In the genomic region with DNA sequence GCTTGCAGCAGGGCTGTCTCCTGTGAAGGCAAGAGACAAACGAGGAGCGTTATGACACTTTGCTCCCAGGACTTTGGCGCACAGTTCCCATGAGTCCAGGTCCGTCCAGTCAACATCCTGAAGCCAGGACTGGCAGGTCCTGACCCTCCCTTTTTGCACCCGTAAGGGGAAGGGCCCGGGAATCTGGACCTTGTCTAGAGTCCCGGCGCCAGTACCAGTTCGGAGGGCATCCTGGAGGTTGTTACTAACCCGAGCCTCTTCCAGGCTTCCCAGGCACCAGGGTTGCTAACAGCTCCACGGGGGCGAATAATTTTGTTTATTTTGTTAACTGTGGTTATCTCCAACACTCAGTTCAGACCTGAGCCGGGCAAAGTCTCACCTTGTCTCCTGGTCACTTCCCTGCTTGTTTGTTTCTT, we compare ENCODE assay signal across 8 cellular contexts. TPM values are rescaled to one million over a fixed set of nuclear protein-coding genes. Genes with fewer than 3 reads are reported as not detected.
DNase-seq lines count a peak whose midpoint lies in the region; ATAC-seq and TF ChIP-seq lines count a peak whose summit lies in the region.

No MANE protein-coding gene starts in this region.

- no peak overlapping the region for H3K23ac ChIP-seq in mesendoderm (ENCODE audit: low read length)

- no TSS peak for BruUV-seq in Caco-2 (replicated peaks; lab: Mats Ljungman, UMichigan)

- intact Hi-C loops in Caco-2 (cut with micrococcal nuclease; ENCODE audit: unreplicated experiment), result loop anchor here (5.0 kb wide), 1 partner anchor 381 kb away; no protein-coding TSS in a partner anchor

- no peak for ATAC-seq in GM21786 (IDR thresholded peaks at IDR 0.05; ENCODE audit: unreplicated experiment)
- no peak for ATAC-seq in HG03095 (IDR thresholded peaks at IDR 0.05; ENCODE audit: unreplicated experiment)
- no peak for ATAC-seq in activated naive CD4-positive, alpha-beta T cell treated with anti-CD3 and anti-CD28 coated beads, Interleukin-2, amount 50 U/mL, for 72 hours

- H3K36me3 Mint-ChIP-seq in Caco-2 (ENCODE audit: insufficient read depth, unreplicated experiment), result peaks cover under 1% of the 10 kb centered on the region
- H3K36me3 Mint-ChIP-seq in activated naive CD4-positive, alpha-beta T cell treated with anti-CD3 and anti-CD28 coated beads, Interleukin-2, amount 50 U/mL, for 72 hours, result peaks cover 0 to 19% of the 10 kb centered on the region in 2 donors

- WGBS in mesendoderm (ENCODE audit: extremely low coverage, insufficient coverage, low lambda C conversion rate), result no CpG with 5 or more reads among the region's 13 CpGs
- WGBS in urinary bladder, result 5% methylated on average over 13 of the region's 13 CpGs

- no peaks in the 10 kb centered on the region for H3K9me3 ChIP-seq in Caco-2
- no peaks in the 10 kb centered on the region for H3K9me3 ChIP-seq in NT2/D1 (ENCODE audit: insufficient read depth, low read length)
- no peaks in the 10 kb centered on the region for H3K9me3 ChIP-seq in duodenal mucosa (ENCODE audit: control insufficient read depth in 1 of 2, low read length in 2 of 2)

- peak overlapping the region; percentile 62 for H3K4me3 ChIP-seq in Caco-2 (ENCODE audit: low read depth, low read length)
- peak overlapping the region; percentile 69 for H3K4me3 ChIP-seq in NT2/D1 (ENCODE audit: insufficient read length, low read depth)
- peak overlapping the region; percentile 82 to 84 for H3K4me3 ChIP-seq in duodenal mucosa (ENCODE audit: low read depth in 1 of 2, low read length in 2 of 2)
- H3K4me3 ChIP-seq in mesendoderm (ENCODE audit: low read length), result peak overlapping the region; percentile 23
- peak overlapping the region; percentile 92 for H3K4me3 ChIP-seq in urinary bladder (ENCODE audit: low read depth, low read length)

- H2AK5ac ChIP-seq in mesendoderm (ENCODE audit: low read length), result no peak overlapping the region

- DNase-seq in Caco-2 (peak; percentile 40 to 56), NT2/D1 (ENCODE audit: low read depth, low spot score) (no peak), mesendoderm (peak; percentile 91)
- no peak for DNase-seq in activated naive CD4-positive, alpha-beta T cell treated with anti-CD3 and anti-CD28 coated beads, Interleukin-2, amount 50 U/mL, for 72 hours (ENCODE audit: low spot score in 2 of 2)

- TF ChIP-seq CTCF in Caco-2 (IDR thresholded peaks at IDR 0.05; ENCODE audit: insufficient read depth in 1 of 2, low read depth in 1 of 2, low read length in 1 of 2, severe bottlenecking in 1 of 2, unreplicated experiment in 1 of 2), result no peak

- H3K27me3 Mint-ChIP-seq in Caco-2 (ENCODE audit: insufficient read depth, unreplicated experiment), result no peaks in the 10 kb centered on the region

- H3K9ac ChIP-seq in NT2/D1 (ENCODE audit: insufficient read length, low read depth), result peak overlapping the region; percentile 50
- peak overlapping the region; percentile 76 to 87 for H3K9ac ChIP-seq in duodenal mucosa (ENCODE audit: low read depth in 1 of 2, low read length in 2 of 2)
- H3K9ac ChIP-seq in mesendoderm (ENCODE audit: low read length), result peak overlapping the region; percentile 59

- H4K5ac ChIP-seq in mesendoderm (ENCODE audit: low read length), result no peak overlapping the region

- H3K56ac ChIP-seq in mesendoderm (ENCODE audit: low read length), result peak overlapping the region; percentile 83

- POLR2A ChIA-PET in Caco-2 (lab: Charles Lee), result interaction anchor here (0.6 to 1.4 kb wide), 14 partner anchors 10 to 1264 kb away, joined by 3 to 10 read pairs (median 4); a partner anchor contains a TSS

- CTCF ChIA-PET in Caco-2 (lab: Charles Lee), result interaction anchor here (0.5 to 1.6 kb wide), 33 partner anchors 8 to 1861 kb away, joined by 3 to 22 read pairs (median 4); a partner anchor contains a TSS

- H3K27me3 ChIP-seq in Caco-2 (replicated peaks; ENCODE audit: control insufficient read depth, insufficient read depth, low read length) (no peaks in the 10 kb centered on the region), NT2/D1 (ENCODE audit: insufficient read depth, insufficient read length) (no peaks in the 10 kb centered on the region), duodenal mucosa (ENCODE audit: control insufficient read depth in 1 of 2, insufficient read depth in 2 of 2, low read length in 2 of 2) (no peaks in the 10 kb centered on the region), mesendoderm (ENCODE audit: insufficient read depth, low read length, poor library complexity) (no peaks in the 10 kb centered on the region)

- H3K36me3 ChIP-seq in Caco-2 (ENCODE audit: control insufficient read depth, insufficient read depth, low read length) (no peaks in the 10 kb centered on the region), NT2/D1 (ENCODE audit: insufficient read depth, insufficient read length, low read length) (peaks cover 7% of the 10 kb centered on the region), duodenal mucosa (ENCODE audit: control insufficient read depth in 1 of 2, insufficient read depth in 2 of 2, low read length in 2 of 2) (no peaks in the 10 kb centered on the region), mesendoderm (ENCODE audit: control insufficient read depth, insufficient read depth, low read length) (no peaks in the 10 kb centered on the region), urinary bladder (ENCODE audit: insufficient read depth) (no peaks in the 10 kb centered on the region)

- peaks cover 14% of the 10 kb centered on the region for H3K4me1 Mint-ChIP-seq in Caco-2 (ENCODE audit: low read depth, unreplicated experiment)

- H3K4me2 ChIP-seq in mesendoderm (ENCODE audit: low read length), result peak overlapping the region; percentile 61

- no peak overlapping the region for H3K4ac ChIP-seq in mesendoderm (ENCODE audit: low read depth, low read length)

- peak overlapping the region; percentile 76 for H3K27ac Mint-ChIP-seq in Caco-2 (ENCODE audit: unreplicated experiment)
- H3K27ac Mint-ChIP-seq in activated naive CD4-positive, alpha-beta T cell treated with anti-CD3 and anti-CD28 coated beads, Interleukin-2, amount 50 U/mL, for 72 hours, result peak overlapping the region in 1 of 2 donors; percentile 87

- H3K27ac ChIP-seq in duodenal mucosa (ENCODE audit: low read depth, low read length) (peak overlapping the region; percentile 78), mesendoderm (ENCODE audit: low read depth, low read length) (peak overlapping the region; percentile 81), urinary bladder (ENCODE audit: low read depth) (peak overlapping the region; percentile 70)

- H3K4me3 Mint-ChIP-seq in Caco-2 (ENCODE audit: unreplicated experiment), result peak overlapping the region; percentile 88

- no peaks in the 10 kb centered on the region for H3K9me3 Mint-ChIP-seq in Caco-2 (ENCODE audit: unreplicated experiment)
- no peaks in the 10 kb centered on the region for H3K9me3 Mint-ChIP-seq in activated naive CD4-positive, alpha-beta T cell treated with anti-CD3 and anti-CD28 coated beads, Interleukin-2, amount 50 U/mL, for 72 hours

- no peak overlapping the region for H2BK15ac ChIP-seq in mesendoderm (replicated peaks; ENCODE audit: low read depth)

- H3K79me2 ChIP-seq in mesendoderm (ENCODE audit: control insufficient read depth, insufficient read depth, low read length), result peaks cover 5% of the 10 kb centered on the region

- H2BK5ac ChIP-seq in mesendoderm (ENCODE audit: low read length), result no peak overlapping the region

- no peak overlapping the region for H2BK120ac ChIP-seq in mesendoderm (ENCODE audit: low read depth, low read length)

- H3K4me1 ChIP-seq in Caco-2, result 0 out of 2 replicates have a peak, but pooled peaks cover 3% of the 10 kb centered on the region
- no peaks in the 10 kb centered on the region for H3K4me1 ChIP-seq in NT2/D1 (ENCODE audit: insufficient read depth, insufficient read length)
- peaks cover 11 to 17% of the 10 kb centered on the region in 2 donors for H3K4me1 ChIP-seq in duodenal mucosa (ENCODE audit: control insufficient read depth in 1 of 2, insufficient read depth in 2 of 2, low read length in 2 of 2)
- peaks cover 8% of the 10 kb centered on the region for H3K4me1 ChIP-seq in mesendoderm (ENCODE audit: control insufficient read depth, low read depth, low read length)
- no peaks in the 10 kb centered on the region for H3K4me1 ChIP-seq in urinary bladder (ENCODE audit: insufficient read depth)

- H4K8ac ChIP-seq in mesendoderm (ENCODE audit: low read depth, low read length), result no peak overlapping the region

- peak overlapping the region; percentile 75 for H3K18ac ChIP-seq in mesendoderm (ENCODE audit: low read length)

- H3K79me1 ChIP-seq in mesendoderm (ENCODE audit: low read length), result peaks cover 5% of the 10 kb centered on the region

RNA-seq across cellular contexts. Expression of a gene that starts 0.7 kb away (rescaled TPM):
- total RNA-seq in Caco-2 (2022) (13.3 and 16.6 TPM in 2 replicates), urinary bladder (41.3 TPM)
- polyA plus RNA-seq in mesendoderm (2013, experiment 1 of 2), result 21.3 TPM
- 18.0 TPM for polyA plus RNA-seq in mesendoderm (2013, experiment 2 of 2)
- polyA plus RNA-seq in urinary bladder, result 19.0 TPM
- 10 to 100 TPM in 1 of 2 donors, 1 to 10 TPM in 1; 8.7 to 12.7 TPM for total RNA-seq in activated naive CD4-positive, alpha-beta T cell treated with anti-CD3 and anti-CD28 coated beads, Interleukin-2, amount 50 U/mL, for 72 hours

Comparison
In these comparisons a context has a peak if more than half of its experiments do, and no peak if none do; other contexts are left out.
1. DNase-seq: peak in Caco-2 (2 of 2) and mesendoderm (single experiment); none in NT2/D1 (single experiment) and activated naive CD4-positive, alpha-beta T cell treated with anti-CD3 and anti-CD28 coated beads, Interleukin-2, amount 50 U/mL, for 72 hours (0 of 2).
2. H3K4me3 ChIP-seq: peak in every context shown above with its lines; median percentile 92 in urinary bladder; 83 in duodenal mucosa; 69 in NT2/D1; 62 in Caco-2; 23 in mesendoderm.
3. Peak in every context shown above with its lines, with median percentiles within 50 percentile points of each other: H3K9ac ChIP-seq and H3K27ac ChIP-seq.